38 cellular contexts compared by ENCODE assay signal in genomic region chr1:98176414-98176813, GRCh38.
"Had no signal": no experiment of that assay in that cellular context is flagged by ENCODE, and none has a peak within 500 bp of the region (broad histone marks: within the 10 kb centered on the region; RNA-seq: fewer than 3 reads in every experiment).

No MANE protein-coding gene starts in this region.

- FAIRE-seq: astrocyte, colon, TTC549 had no signal

- H3K27ac ChIP-seq: adrenal gland, body of pancreas, brain microvascular endothelial cell, breast epithelium, VCaP had no signal

- H3K36me3 ChIP-seq: adrenal gland, brain microvascular endothelial cell, breast epithelium had no signal

- H3K4me3 Mint-ChIP-seq: activated CD4-positive, alpha-beta memory T cell treated with anti-CD3 and anti-CD28 coated beads for 36 hours; activated CD4-positive, alpha-beta T cell treated with anti-CD3 and anti-CD28 coated beads for 36 hours; activated CD4-positive, alpha-beta T cell treated with anti-CD3 and anti-CD28 coated beads, Interleukin-2, amount 10 ng/mL, durations not matched to agents 24 days and 14 days; activated CD8-positive, alpha-beta T cell treated with anti-CD3 and anti-CD28 coated beads for 36 hours; activated naive CD4-positive, alpha-beta T cell treated with anti-CD3 and anti-CD28 coated beads for 36 hours; activated naive CD8-positive, alpha-beta T cell treated with anti-CD3 and anti-CD28 coated beads for 36 hours; activated T-cell treated with anti-CD3 and anti-CD28 coated beads, Interleukin-2, amount 50 U/mL, for 4 hours; activated T-cell treated with anti-CD3 and anti-CD28 coated beads, Interleukin-2, amount 50 U/mL, for 72 hours; activated T-helper 1 cell treated with anti-CD3 and anti-CD28 coated beads, Interleukin-12 subunit alpha, Interleukin-12 subunit beta, Interleukin-2, Interleukin-4 antibody, amounts not matched to agents 30 ng/mL and 10 ng/mL and 1 ng/mL, durations not matched to agents 14 hours and 24 hours and 36 hours; activated T-helper 17 cell treated with anti-CD3 and anti-CD28 coated beads, Interleukin-2, amount 50 U/mL, for 72 hours; T-helper 1 cell treated with Interleukin-12 subunit alpha and Interleukin-12 subunit beta and Interleukin-4 antibody, amounts not matched to agents 30 μg/mL and 1 μg/mL, for 36 hours; T-helper 2 cell treated with Interferon-gamma antibody and Interleukin-4, amounts not matched to agents 5 μg/mL and 100 μg/mL, for 36 hours had no signal

- DNase-seq: activated CD4-positive, alpha-beta memory T cell treated with anti-CD3 and anti-CD28 coated beads for 36 hours; activated CD4-positive, alpha-beta T cell treated with anti-CD3 and anti-CD28 coated beads for 1 hour; activated CD4-positive, alpha-beta T cell treated with anti-CD3 and anti-CD28 coated beads for 36 hours; activated CD4-positive, alpha-beta T cell treated with anti-CD3 and anti-CD28 coated beads, Interleukin-2, amount 10 ng/mL, durations not matched to agents 24 days and 14 days; activated CD4-positive, alpha-beta T cell treated with anti-CD3 and anti-CD28 coated beads, Interleukin-2, amount 50 U/mL, for 1 hour; activated CD4-positive, alpha-beta T cell treated with anti-CD3 and anti-CD28 coated beads, Interleukin-2, amount 50 U/mL, for 4 hours; activated CD4-positive, CD25-positive, alpha-beta regulatory T cell; activated CD8-positive, alpha-beta memory T cell treated with anti-CD3 and anti-CD28 coated beads, Interleukin-2, amount 50 U/mL, for 4 hours; activated CD8-positive, alpha-beta T cell treated with anti-CD3 and anti-CD28 coated beads for 36 hours; activated effector memory CD4-positive, alpha-beta T cell treated with anti-CD3 and anti-CD28 coated beads, Interleukin-2, amount 50 U/mL, for 16 hours; activated gamma-delta T cell treated with Interleukin-2 at 50 U/mL for 16 hours; activated naive CD4-positive, alpha-beta T cell; activated naive CD4-positive, alpha-beta T cell treated with anti-CD3 and anti-CD28 coated beads for 36 hours; activated naive CD4-positive, alpha-beta T cell treated with anti-CD3 and anti-CD28 coated beads, Interleukin-2, amount 50 U/mL, for 16 hours; activated naive CD8-positive, alpha-beta T cell treated with anti-CD3 and anti-CD28 coated beads for 36 hours; activated T-cell treated with anti-CD3 and anti-CD28 coated beads for 4 hours; activated T-cell treated with anti-CD3 and anti-CD28 coated beads, Interleukin-2, amount 50 U/mL, for 1 hour; activated T-cell treated with anti-CD3 and anti-CD28 coated beads, Interleukin-2, amount 50 U/mL, for 4 hours; activated T-cell treated with anti-CD3 and anti-CD28 coated beads, Interleukin-2, amount 50 U/mL, for 72 hours; adrenal gland; amniotic stem cell; aorta; body of pancreas; brain microvascular endothelial cell; central memory CD4-positive, alpha-beta T cell; T-helper 2 cell; T-helper 9 cell had no signal

- H3K4me3 ChIP-seq: adrenal gland, body of pancreas, breast epithelium had no signal

- H3K9me3 Mint-ChIP-seq: activated CD4-positive, alpha-beta memory T cell treated with anti-CD3 and anti-CD28 coated beads for 36 hours; activated CD4-positive, alpha-beta T cell treated with anti-CD3 and anti-CD28 coated beads, Interleukin-2, amount 10 ng/mL, durations not matched to agents 24 days and 14 days; activated CD8-positive, alpha-beta T cell treated with anti-CD3 and anti-CD28 coated beads for 36 hours; activated naive CD4-positive, alpha-beta T cell treated with anti-CD3 and anti-CD28 coated beads for 36 hours; activated naive CD8-positive, alpha-beta T cell treated with anti-CD3 and anti-CD28 coated beads for 36 hours; activated T-cell treated with anti-CD3 and anti-CD28 coated beads, Interleukin-2, amount 50 U/mL, for 4 hours; activated T-cell treated with anti-CD3 and anti-CD28 coated beads, Interleukin-2, amount 50 U/mL, for 72 hours; activated T-helper 1 cell treated with anti-CD3 and anti-CD28 coated beads, Interleukin-12 subunit alpha, Interleukin-12 subunit beta, Interleukin-2, Interleukin-4 antibody, amounts not matched to agents 30 ng/mL and 10 ng/mL and 1 ng/mL, durations not matched to agents 14 hours and 24 hours and 36 hours; activated T-helper 17 cell treated with anti-CD3 and anti-CD28 coated beads, Interleukin-2, amount 50 U/mL, for 72 hours; T-helper 1 cell treated with Interleukin-12 subunit alpha and Interleukin-12 subunit beta and Interleukin-4 antibody, amounts not matched to agents 30 μg/mL and 1 μg/mL, for 36 hours; T-helper 2 cell treated with Interferon-gamma antibody and Interleukin-4, amounts not matched to agents 5 μg/mL and 100 μg/mL, for 36 hours had no signal

- H3K4me1 Mint-ChIP-seq: activated CD4-positive, alpha-beta T cell treated with anti-CD3 and anti-CD28 coated beads for 36 hours; activated CD4-positive, alpha-beta T cell treated with anti-CD3 and anti-CD28 coated beads, Interleukin-2, amount 10 ng/mL, durations not matched to agents 24 days and 14 days; activated T-helper 17 cell treated with anti-CD3 and anti-CD28 coated beads, Interleukin-2, amount 50 U/mL, for 72 hours had no signal

- H3K4me1 ChIP-seq: adrenal gland, body of pancreas, breast epithelium had no signal

- H3K27me3 ChIP-seq: adrenal gland, body of pancreas, brain microvascular endothelial cell, breast epithelium had no signal

- H3K36me3 Mint-ChIP-seq: activated CD4-positive, alpha-beta memory T cell treated with anti-CD3 and anti-CD28 coated beads for 36 hours; activated naive CD4-positive, alpha-beta T cell treated with anti-CD3 and anti-CD28 coated beads, Interleukin-2, amount 50 U/mL, for 72 hours; activated naive CD8-positive, alpha-beta T cell treated with anti-CD3 and anti-CD28 coated beads for 36 hours had no signal

- H3K9me3 ChIP-seq: adrenal gland, body of pancreas, breast epithelium had no signal

- H3K27ac Mint-ChIP-seq: activated CD4-positive, alpha-beta memory T cell treated with anti-CD3 and anti-CD28 coated beads for 36 hours; activated CD4-positive, alpha-beta T cell treated with anti-CD3 and anti-CD28 coated beads for 36 hours; activated CD4-positive, alpha-beta T cell treated with anti-CD3 and anti-CD28 coated beads, Interleukin-2, amount 10 ng/mL, durations not matched to agents 24 days and 14 days; activated CD8-positive, alpha-beta T cell treated with anti-CD3 and anti-CD28 coated beads for 36 hours; activated naive CD4-positive, alpha-beta T cell treated with anti-CD3 and anti-CD28 coated beads for 36 hours; activated naive CD4-positive, alpha-beta T cell treated with anti-CD3 and anti-CD28 coated beads, Interleukin-2, amount 50 U/mL, for 72 hours; activated naive CD8-positive, alpha-beta T cell treated with anti-CD3 and anti-CD28 coated beads for 36 hours; activated T-cell treated with anti-CD3 and anti-CD28 coated beads, Interleukin-2, amount 50 U/mL, for 72 hours; activated T-helper 1 cell treated with anti-CD3 and anti-CD28 coated beads, Interleukin-12 subunit alpha, Interleukin-12 subunit beta, Interleukin-2, Interleukin-4 antibody, amounts not matched to agents 30 ng/mL and 10 ng/mL and 1 ng/mL, durations not matched to agents 14 hours and 24 hours and 36 hours; activated T-helper 17 cell treated with anti-CD3 and anti-CD28 coated beads, Interleukin-2, amount 50 U/mL, for 72 hours; T-helper 1 cell treated with Interleukin-12 subunit alpha and Interleukin-12 subunit beta and Interleukin-4 antibody, amounts not matched to agents 30 μg/mL and 1 μg/mL, for 36 hours; T-helper 2 cell treated with Interferon-gamma antibody and Interleukin-4, amounts not matched to agents 5 μg/mL and 100 μg/mL, for 36 hours had no signal

- H3K27me3 Mint-ChIP-seq: activated CD4-positive, alpha-beta memory T cell treated with anti-CD3 and anti-CD28 coated beads for 36 hours; activated CD4-positive, alpha-beta T cell treated with anti-CD3 and anti-CD28 coated beads for 36 hours; activated CD4-positive, alpha-beta T cell treated with anti-CD3 and anti-CD28 coated beads, Interleukin-2, amount 10 ng/mL, durations not matched to agents 24 days and 14 days; activated CD8-positive, alpha-beta T cell treated with anti-CD3 and anti-CD28 coated beads for 36 hours; activated naive CD8-positive, alpha-beta T cell treated with anti-CD3 and anti-CD28 coated beads for 36 hours; activated T-helper 17 cell treated with anti-CD3 and anti-CD28 coated beads, Interleukin-2, amount 50 U/mL, for 72 hours had no signal

- ATAC-seq: activated CD4-positive, alpha-beta T cell treated with anti-CD3 and anti-CD28 coated beads for 36 hours; activated CD4-positive, CD25-positive, alpha-beta regulatory T cell treated with anti-CD3 and anti-CD28 coated beads, Interleukin-2, amount 50 U/mL, for 24 hours; activated CD8-positive, alpha-beta T cell treated with anti-CD3 and anti-CD28 coated beads for 36 hours; activated naive CD4-positive, alpha-beta T cell treated with anti-CD3 and anti-CD28 coated beads, Interleukin-2, amount 50 U/mL, for 72 hours; activated T-cell treated with anti-CD3 and anti-CD28 coated beads, Interleukin-2, amount 50 U/mL, for 4 hours; activated T-cell treated with anti-CD3 and anti-CD28 coated beads, Interleukin-2, amount 50 U/mL, for 72 hours; activated T-helper 17 cell treated with anti-CD3 and anti-CD28 coated beads, Interleukin-2, amount 50 U/mL, for 72 hours; body of pancreas had no signal
